Comparison of ENCODE assay signal across 1 cellular context in genomic region chr3:194029846-194030245, GRCh38.
TF ChIP-seq lines count a peak whose summit lies in the region.

No MANE protein-coding gene starts in this region.

TF ChIP-seq in GM23338, 12 proteins besides CTCF, POLR2A, EP300 and RAD21 (continued from another document):
- TF ChIP-seq ZNF462 (CRISPR knock-in tag; IDR thresholded peaks at IDR 0.05), result no peak
- no peak for TF ChIP-seq STAT1 (IDR thresholded peaks at IDR 0.05; ENCODE audit: unreplicated experiment)
- TF ChIP-seq JUNB (IDR thresholded peaks at IDR 0.05; ENCODE audit: unreplicated experiment), result no peak
- TF ChIP-seq ZNF331 (CRISPR knock-in tag; IDR thresholded peaks at IDR 0.05; ENCODE audit: low read depth), result no peak
- no peak for TF ChIP-seq NANOG (IDR thresholded peaks at IDR 0.05; ENCODE audit: borderline replicate concordance)
- TF ChIP-seq CREB1 (CRISPR knock-in tag; IDR thresholded peaks at IDR 0.05; ENCODE audit: low read depth), result no peak
- no peak for TF ChIP-seq ETS1 (IDR thresholded peaks at IDR 0.05)
- TF ChIP-seq POLR2AphosphoS5 (IDR thresholded peaks at IDR 0.05; ENCODE audit: low read depth), result no peak
- no peak for TF ChIP-seq EZH2 (IDR thresholded peaks at IDR 0.05; ENCODE audit: low read depth, unreplicated experiment)
- no peak for TF ChIP-seq ZNF114 (CRISPR knock-in tag; IDR thresholded peaks at IDR 0.05)
